Comparison of ENCODE assay signal across 10 cellular contexts in genomic region chr3:182092662-182093262, GRCh38.
A peak's percentile ranks its signal among the peaks of the same experiment; 100 is the strongest.
DNase-seq lines count a peak whose midpoint lies in the region; ATAC-seq, FAIRE-seq and TF ChIP-seq lines count a peak whose summit lies in the region.
"Had no signal": no experiment of that assay in that cellular context is flagged by ENCODE, and none has a peak within 500 bp of the region (broad histone marks: within the 10 kb centered on the region; RNA-seq: fewer than 3 reads in every experiment).

No MANE protein-coding gene starts in this region.

- H3K36me3 ChIP-seq in GM12878 (ENCODE audit: control insufficient read depth in 2 of 2, insufficient read depth in 2 of 2, low read length in 1 of 2) = no peaks in the 10 kb centered on the region

- POLR2A ChIA-PET in GM12878 (lab: Charles Lee) = no interaction called here

- RAD21 ChIA-PET in GM12878 (lab: Charles Lee; ENCODE audit: unreplicated experiment) = no interaction called here

- SMC1A ChIA-PET in GM12878 (lab: Charles Lee; ENCODE audit: uncharacterized antibody, unreplicated experiment) = no interaction called here

- no peak overlapping the region for H3K9ac ChIP-seq in GM12878 (ENCODE audit: control insufficient read depth, insufficient read depth, low read length)

- no peak overlapping the region for H2AFZ ChIP-seq in GM12878 (ENCODE audit: control insufficient read depth, low read depth, low read length)

- no peaks in the 10 kb centered on the region for H3K79me2 ChIP-seq in GM12878 (ENCODE audit: control insufficient read depth, insufficient read depth, low read length)

- TF ChIP-seq CTCF in GM12878 (IDR thresholded peaks at IDR 0.05 in 2 of 3, conservative IDR thresholded peaks at IDR 0.05 in 1 of 3; ENCODE audit: control insufficient read depth in 2 of 3, extremely low read depth in 1 of 3, insufficient read depth in 1 of 3, low read depth in 3 of 3, low read length in 3 of 3) (no peak), CD14-positive monocyte (IDR thresholded peaks at IDR 0.05) (no peak)

- peaks cover 6% of the 10 kb centered on the region for H3K36me3 Mint-ChIP-seq in natural killer cell treated with Interleukin-12 subunit alpha and Interleukin-12 subunit beta and Interleukin-15 and Interleukin-18, amount 100 ng/mL, for 72 hours
- H3K36me3 Mint-ChIP-seq in activated T-cell treated with anti-CD3 and anti-CD28 coated beads, Interleukin-2, amount 50 U/mL, for 24 hours (ENCODE audit: low read depth) = no peaks in the 10 kb centered on the region
- no peaks in the 10 kb centered on the region for H3K36me3 Mint-ChIP-seq in CD14-positive monocyte

- ATAC-seq in GM12878 = peak; percentile 35; the same call in 2 of the 3 replicates
- ATAC-seq in natural killer cell treated with Interleukin-12 subunit alpha and Interleukin-12 subunit beta and Interleukin-15 and Interleukin-18, amount 100 ng/mL, for 72 hours = no peak

- H3K4me1 Mint-ChIP-seq in natural killer cell treated with Interleukin-12 subunit alpha and Interleukin-12 subunit beta and Interleukin-15 and Interleukin-18, amount 100 ng/mL, for 72 hours (ENCODE audit: low read depth in 2 of 2) = no peaks in the 10 kb centered on the region
- H3K4me1 Mint-ChIP-seq in activated T-cell treated with anti-CD3 and anti-CD28 coated beads, Interleukin-2, amount 50 U/mL, for 24 hours (ENCODE audit: low read depth) = no peaks in the 10 kb centered on the region
- H3K4me1 Mint-ChIP-seq in CD14-positive monocyte = no peaks in the 10 kb centered on the region

- CTCF ChIA-PET in GM12878 (lab: Yijun Ruan, JAX) = no interaction called here

- in situ Hi-C loops in GM12878 (cut with MboI) = no loop called here

- no peaks in the 10 kb centered on the region for H3K27me3 Mint-ChIP-seq in natural killer cell treated with Interleukin-12 subunit alpha and Interleukin-12 subunit beta and Interleukin-15 and Interleukin-18, amount 100 ng/mL, for 72 hours
- H3K27me3 Mint-ChIP-seq in activated T-cell treated with anti-CD3 and anti-CD28 coated beads, Interleukin-2, amount 50 U/mL, for 24 hours = no peaks in the 10 kb centered on the region
- H3K27me3 Mint-ChIP-seq in CD14-positive monocyte (ENCODE audit: low read depth in 3 of 3) = peaks cover 0 to 1% (median 0%) of the 10 kb centered on the region in 3 donors

- intact Hi-C loops in GM12878 (cut with micrococcal nuclease; ENCODE audit: unreplicated experiment) = no loop called here
- intact Hi-C loops in CD14-positive monocyte (cut with micrococcal nuclease) = no loop called here

- H3K9me3 ChIP-seq in GM12878 (replicated peaks; ENCODE audit: control insufficient read depth, insufficient read depth, low read length) = no peaks in the 10 kb centered on the region

- peak; percentile 34 for DNase-seq in NK-92 treated with Interleukin-12 subunit alpha and Interleukin-12 subunit beta, amount 100 ng/mL, for 24 hours (lab: John Stamatoyannopoulos, UW)
- DNase-seq in NK-92 (lab: John Stamatoyannopoulos, UW; ENCODE audit: unreplicated experiment) = no peak
- peak; percentile 26 for DNase-seq in MV-4-11 (lab: John Stamatoyannopoulos, UW)
- no peak for DNase-seq in GM12878 (ENCODE audit: low read depth, low spot score)
- no peak for DNase-seq in natural killer cell treated with Interleukin-12 subunit alpha and Interleukin-12 subunit beta and Interleukin-15 and Interleukin-18, amount 100 ng/mL, for 72 hours (ENCODE audit: low spot score)
- no peak for DNase-seq in activated T-cell treated with anti-CD3 and anti-CD28 coated beads, Interleukin-2, amount 50 U/mL, for 24 hours
- no peak for DNase-seq in CD14-positive monocyte (ENCODE audit: low spot score)
- DNase-seq: NCI-H510A treated with DMSO at 0.1 percent for 48 hours had no signal

- H3K9me3 Mint-ChIP-seq in natural killer cell treated with Interleukin-12 subunit alpha and Interleukin-12 subunit beta and Interleukin-15 and Interleukin-18, amount 100 ng/mL, for 72 hours = peaks cover 17% of the 10 kb centered on the region
- peaks cover 2% of the 10 kb centered on the region for H3K9me3 Mint-ChIP-seq in activated T-cell treated with anti-CD3 and anti-CD28 coated beads, Interleukin-2, amount 50 U/mL, for 24 hours
- peaks cover 0 to 6% (median 0%) of the 10 kb centered on the region in 7 donors for H3K9me3 Mint-ChIP-seq in CD14-positive monocyte

- no peak overlapping the region for H3K27ac Mint-ChIP-seq in natural killer cell treated with Interleukin-12 subunit alpha and Interleukin-12 subunit beta and Interleukin-15 and Interleukin-18, amount 100 ng/mL, for 72 hours
- no peak overlapping the region for H3K27ac Mint-ChIP-seq in activated T-cell treated with anti-CD3 and anti-CD28 coated beads, Interleukin-2, amount 50 U/mL, for 24 hours
- no peak overlapping the region for H3K27ac Mint-ChIP-seq in CD14-positive monocyte

- no peaks in the 10 kb centered on the region for H4K20me1 ChIP-seq in GM12878 (ENCODE audit: control insufficient read depth, insufficient read depth)

- no peak for TF ChIP-seq RAD21 in GM12878 (IDR thresholded peaks at IDR 0.05; ENCODE audit: insufficient read depth, low read depth, low read length)

- H3K27me3 ChIP-seq in GM12878 (replicated peaks in 1 of 2; ENCODE audit: control insufficient read depth in 2 of 2, insufficient read depth in 2 of 2, low read length in 1 of 2) = no peaks in the 10 kb centered on the region

- H3K4me3 Mint-ChIP-seq in natural killer cell treated with Interleukin-12 subunit alpha and Interleukin-12 subunit beta and Interleukin-15 and Interleukin-18, amount 100 ng/mL, for 72 hours = no peak overlapping the region
- H3K4me3 Mint-ChIP-seq in activated T-cell treated with anti-CD3 and anti-CD28 coated beads, Interleukin-2, amount 50 U/mL, for 24 hours = no peak overlapping the region
- no peak overlapping the region for H3K4me3 Mint-ChIP-seq in CD14-positive monocyte

- TF ChIP-seq POLR2A in GM12878 (IDR thresholded peaks at IDR 0.05; ENCODE audit: low read depth, low read length) = no peak

- BruUV-seq in GM12878 (replicated peaks; lab: Mats Ljungman, UMichigan) = no TSS peak

- no peak for FAIRE-seq in GM12878 (lab: Jason Lieb, UNC)
- FAIRE-seq: endothelial cell of umbilical vein had no signal

- no peak overlapping the region for H3K4me2 ChIP-seq in GM12878 (ENCODE audit: control insufficient read depth, insufficient read depth)

- WGBS in GM12878 (ENCODE audit: insufficient coverage, insufficient replicate concordance, low lambda C conversion rate, missing lambda C conversion rate) = 0% methylated on average over 6 of the region's 6 CpGs

- H3K4me3 ChIP-seq in GM12878 = no peak overlapping the region

- no peak for TF ChIP-seq EP300 in GM12878 (IDR thresholded peaks at IDR 0.05; ENCODE audit: borderline replicate concordance in 1 of 2, control insufficient read depth in 1 of 2, low read depth in 2 of 2, low read length in 2 of 2)

- no peak overlapping the region for H3K27ac ChIP-seq in GM12878 (ENCODE audit: control insufficient read depth, insufficient read depth)
- H3K27ac ChIP-seq in temporal lobe (ENCODE audit: low read depth, low read length) = peak overlapping the region; percentile 90

- no peaks in the 10 kb centered on the region for H3K4me1 ChIP-seq in GM12878 (ENCODE audit: control insufficient read depth, insufficient read depth, low read length)

TF ChIP-seq in GM12878, 131 proteins besides CTCF, POLR2A, EP300 and RAD21:
- TF ChIP-seq IKZF2 (IDR thresholded peaks at IDR 0.05) = peak in 1 of 2 experiments; percentile 18; a peak in 1 of 4 replicates
- TF ChIP-seq POU2F2 (IDR thresholded peaks at IDR 0.05; ENCODE audit: borderline replicate concordance, low read depth, low read length) = 0 out of 3 replicates have a peak, but pooled peaks have one; percentile 13
- TF ChIP-seq PML (IDR thresholded peaks at IDR 0.05; ENCODE audit: low read length) = no peak

Comparison
In these comparisons a context has a peak if more than half of its experiments do, and no peak if none do; other contexts are left out.
1. DNase-seq: peak in NK-92 treated with Interleukin-12 subunit alpha and Interleukin-12 subunit beta, amount 100 ng/mL, for 24 hours (single experiment) and MV-4-11 (single experiment); none in NK-92 (single experiment), GM12878 (single experiment), natural killer cell treated with Interleukin-12 subunit alpha and Interleukin-12 subunit beta and Interleukin-15 and Interleukin-18, amount 100 ng/mL, for 72 hours (single experiment), activated T-cell treated with anti-CD3 and anti-CD28 coated beads, Interleukin-2, amount 50 U/mL, for 24 hours (single experiment) and CD14-positive monocyte (single experiment).